In the genomic region with DNA sequence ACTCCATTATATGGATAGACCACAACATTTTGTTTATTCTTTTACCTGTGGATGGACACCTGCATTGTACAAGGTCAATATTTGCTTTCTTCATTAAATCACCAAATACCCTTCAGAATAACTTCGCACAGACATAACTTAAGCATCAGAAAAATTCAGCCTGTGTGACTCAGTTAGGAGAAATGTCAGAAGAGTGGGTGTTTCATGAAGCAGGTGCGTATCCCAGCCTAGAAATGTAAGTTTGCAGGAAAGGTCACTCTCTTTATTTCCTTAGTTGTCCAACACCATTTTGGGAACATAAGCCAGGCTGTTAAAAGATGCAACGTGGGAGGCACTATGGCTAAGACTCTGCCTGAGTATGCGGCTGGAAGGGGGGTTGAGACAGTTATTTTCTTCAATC, we compare ENCODE assay signal across 16 cellular contexts. TPM values are rescaled to one million over a fixed set of nuclear protein-coding genes. Genes with fewer than 3 reads are reported as not detected.
DNase-seq lines count a peak whose midpoint lies in the region; ATAC-seq and TF ChIP-seq lines count a peak whose summit lies in the region.
"Had no signal": no experiment of that assay in that cellular context is flagged by ENCODE, and none has a peak within 500 bp of the region (broad histone marks: within the 10 kb centered on the region; RNA-seq: fewer than 3 reads in every experiment).

No MANE protein-coding gene starts in this region.

- no peaks in the 10 kb centered on the region for H3K36me3 Mint-ChIP-seq in endothelial cell (ENCODE audit: low read depth, unreplicated experiment)

- H3K27ac ChIP-seq in RWPE2 (ENCODE audit: poor library complexity, severe bottlenecking), result peak overlapping the region; percentile 36
- H3K27ac ChIP-seq in transverse colon, result peak overlapping the region in 3 of 4 donors; percentile 74 to 79 (median 75)
- H3K27ac ChIP-seq: KMS-11 had no signal

- no peaks in the 10 kb centered on the region for H3K9me3 ChIP-seq in RWPE2 (ENCODE audit: severe bottlenecking)
- H3K9me3 ChIP-seq in transverse colon, result no peaks in the 10 kb centered on the region
- H3K9me3 ChIP-seq: MG63 had no signal

- no peak overlapping the region for H3K4me3 Mint-ChIP-seq in endothelial cell (ENCODE audit: unreplicated experiment)
- H3K4me3 Mint-ChIP-seq: CD4-positive, alpha-beta T cell had no signal

- no peak for TF ChIP-seq EP300 in transverse colon (IDR thresholded peaks at IDR 0.05; ENCODE audit: low read depth)

- in situ Hi-C loops in transverse colon (cut with MboI; ENCODE audit: low pct_ligation_motif_present in 1 of 4, low pct_unique_long_range_greater_than_20kb in 1 of 4, low sequenced_read_pairs in 3 of 4), result no loop called here

- intact Hi-C loops in transverse colon (cut with DNase I; ENCODE audit: low total_unique reads), result loop anchor here (10.0 kb wide), 1 partner anchor 53 kb away; a partner anchor contains a TSS

- WGBS in transverse colon (ENCODE audit: low coverage in 1 of 2), 2 donors, result 86 to 90% methylated on average over 2 to 4 of the region's 4 CpGs

- H3K36me3 ChIP-seq in RWPE2 (ENCODE audit: low read depth) (no peaks in the 10 kb centered on the region), transverse colon (no peaks in the 10 kb centered on the region)
- H3K36me3 ChIP-seq: MG63 had no signal

- H3K27ac Mint-ChIP-seq in endothelial cell (ENCODE audit: unreplicated experiment), result no peak overlapping the region
- H3K27ac Mint-ChIP-seq: CD4-positive, alpha-beta T cell had no signal

- H3K27me3 ChIP-seq in RWPE2 (ENCODE audit: insufficient read depth, poor library complexity, severe bottlenecking), result no peaks in the 10 kb centered on the region
- no peaks in the 10 kb centered on the region for H3K27me3 ChIP-seq in transverse colon
- H3K27me3 ChIP-seq: MG63 had no signal

- TF ChIP-seq POLR2A in transverse colon (IDR thresholded peaks at IDR 0.05), result no peak

- TF ChIP-seq CTCF in RWPE2 (IDR thresholded peaks at IDR 0.05; ENCODE audit: poor library complexity, severe bottlenecking), result no peak
- TF ChIP-seq CTCF in transverse colon (IDR thresholded peaks at IDR 0.05), result no peak
- TF ChIP-seq CTCF in endothelial cell (IDR thresholded peaks at IDR 0.05; ENCODE audit: unreplicated experiment), result no peak

- H3K9me3 Mint-ChIP-seq in endothelial cell (ENCODE audit: unreplicated experiment), result no peaks in the 10 kb centered on the region
- H3K9me3 Mint-ChIP-seq: CD4-positive, alpha-beta T cell had no signal

- DNase-seq in EL (peak; percentile 23), RWPE2 (ENCODE audit: low spot score) (no peak), iris pigment epithelial cell (ENCODE audit: low read depth) (peak; percentile 71), transverse colon (no peak), inferior parietal cortex (ENCODE audit: extremely low spot score) (no peak), endothelial cell (ENCODE audit: low spot score) (no peak), NCI-H1930 (lab: John Stamatoyannopoulos, UW) (no peak)
- DNase-seq: CD4-positive, alpha-beta T cell; H7; MG63; NCI-H1105; NCI-H1694 treated with DMSO at 0.1 percent for 48 hours; NCI-H2171; NCI-H446 treated with DMSO at 0.1 percent for 48 hours; NCI-H748 treated with DMSO at 0.1 percent for 48 hours had no signal

- H3K4me1 Mint-ChIP-seq in endothelial cell (ENCODE audit: unreplicated experiment), result no peaks in the 10 kb centered on the region

- ATAC-seq in RWPE2 (ENCODE audit: low read depth), result peak; percentile 87

- H3K4me3 ChIP-seq in RWPE2 (ENCODE audit: severe bottlenecking) (no peak overlapping the region), transverse colon (no peak overlapping the region)
- H3K4me3 ChIP-seq: MG63 had no signal

- H3K4me1 ChIP-seq in RWPE2 (ENCODE audit: insufficient read depth, poor library complexity, severe bottlenecking) (peaks cover 23% of the 10 kb centered on the region), transverse colon (peaks cover 9 to 46% (median 18%) of the 10 kb centered on the region in 4 donors)

- no peaks in the 10 kb centered on the region for H3K27me3 Mint-ChIP-seq in endothelial cell (ENCODE audit: unreplicated experiment)

RNA-seq across cellular contexts. Expression of a gene that starts 48.6 kb away (rescaled TPM):
- total RNA-seq in transverse colon (100 to 1,000 TPM in 1 of 4 donors, 10 to 100 TPM in 3; 56.1 to 140 (median 89.2) TPM), endothelial cell (ENCODE audit: unreplicated experiment) (18.5 TPM)

Comparison
In these comparisons a context has a peak if more than half of its experiments do, and no peak if none do; other contexts are left out.
1. DNase-seq: peak in EL (single experiment) and iris pigment epithelial cell (single experiment); none in RWPE2 (single experiment), transverse colon (single experiment), inferior parietal cortex (single experiment), endothelial cell (single experiment) and NCI-H1930 (0 of 2).